20 cellular contexts compared by ENCODE assay signal in the genomic region with DNA sequence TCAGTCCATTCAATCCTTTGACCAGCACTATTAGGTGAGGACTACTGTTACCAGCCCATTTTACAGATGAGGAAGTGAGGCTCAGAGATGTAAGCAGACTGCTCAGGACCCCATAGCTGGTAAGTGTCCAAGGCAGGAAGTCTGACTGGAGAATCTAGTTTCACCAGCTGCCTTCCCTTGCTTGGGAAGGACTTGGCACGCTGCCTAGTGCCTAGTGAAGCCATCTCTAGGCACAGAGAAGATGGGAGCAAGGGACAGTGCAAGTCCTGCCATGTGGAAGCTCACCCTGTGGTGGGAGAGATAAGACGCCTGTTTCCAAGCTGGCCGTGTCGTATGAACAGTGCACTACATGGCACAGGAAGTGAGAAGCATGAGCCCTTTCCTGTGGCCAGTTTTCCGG.
DNase-seq lines count a peak whose midpoint lies in the region; ATAC-seq and TF ChIP-seq lines count a peak whose summit lies in the region.
"Had no signal": no experiment of that assay in that cellular context is flagged by ENCODE, and none has a peak within 500 bp of the region (broad histone marks: within the 10 kb centered on the region; RNA-seq: fewer than 3 reads in every experiment).

No MANE protein-coding gene starts in this region.

- H3K14ac ChIP-seq in neuronal stem cell (ENCODE audit: low read length) = no peak overlapping the region

- H3K9me3 Mint-ChIP-seq in activated naive CD8-positive, alpha-beta T cell treated with anti-CD3 and anti-CD28 coated beads, Interleukin-2, amount 50 U/mL, for 24 hours = no peaks in the 10 kb centered on the region
- H3K9me3 Mint-ChIP-seq: CD8-positive, alpha-beta T cell had no signal

- peaks cover 0 to 1% of the 10 kb centered on the region in 2 donors for H3K9me3 ChIP-seq in neuronal stem cell (replicated peaks in 1 of 2; ENCODE audit: control insufficient read depth in 2 of 2, insufficient read depth in 1 of 2, low read depth in 1 of 2, low read length in 2 of 2)
- no peaks in the 10 kb centered on the region for H3K9me3 ChIP-seq in Peyer's patch
- H3K9me3 ChIP-seq: BLaER1, MG63 had no signal

- H3K4me3 ChIP-seq in neuronal stem cell (ENCODE audit: low read length in 2 of 2) (no peak overlapping the region), Peyer's patch (no peak overlapping the region)
- H3K4me3 ChIP-seq: BLaER1, GM23248, MG63 had no signal

- peak overlapping the region; percentile 45 for H3K23ac ChIP-seq in neuronal stem cell (ENCODE audit: low read depth, low read length, poor library complexity)

- H2BK15ac ChIP-seq in neuronal stem cell (ENCODE audit: low read length) = no peak overlapping the region

- no peak overlapping the region for H3K4me3 Mint-ChIP-seq in activated naive CD8-positive, alpha-beta T cell treated with anti-CD3 and anti-CD28 coated beads, Interleukin-2, amount 50 U/mL, for 24 hours
- H3K4me3 Mint-ChIP-seq: CD8-positive, alpha-beta T cell; T-helper 17 cell had no signal

- no peaks in the 10 kb centered on the region for H3K36me3 Mint-ChIP-seq in activated naive CD8-positive, alpha-beta T cell treated with anti-CD3 and anti-CD28 coated beads, Interleukin-2, amount 50 U/mL, for 24 hours (ENCODE audit: low read depth)
- H3K36me3 Mint-ChIP-seq: CD8-positive, alpha-beta T cell had no signal

- no peak for TF ChIP-seq CTCF in Peyer's patch (IDR thresholded peaks at IDR 0.05)

- H3K9ac ChIP-seq in neuronal stem cell (ENCODE audit: low read depth, low read length, poor library complexity) = peak overlapping the region; percentile 52
- H3K9ac ChIP-seq: BLaER1, GM23248, KMS-11 had no signal

- H4K8ac ChIP-seq in neuronal stem cell (ENCODE audit: low read depth, low read length) = no peak overlapping the region

- no peak overlapping the region for H2BK12ac ChIP-seq in neuronal stem cell (ENCODE audit: low read length)

- H3K27me3 ChIP-seq in neuronal stem cell (ENCODE audit: control insufficient read depth in 3 of 3, insufficient read depth in 3 of 3, low read depth in 1 of 3, low read length in 3 of 3) = no peaks in the 10 kb centered on the region
- H3K27me3 ChIP-seq in Peyer's patch = no peaks in the 10 kb centered on the region
- H3K27me3 ChIP-seq: MG63 had no signal

- WGBS in neuronal stem cell (ENCODE audit: extremely low coverage in 2 of 2, insufficient read length in 2 of 2, insufficient replicate concordance in 1 of 2), 2 donors = no CpG with 5 or more reads among the region's 5 CpGs

- H2BK5ac ChIP-seq in neuronal stem cell (ENCODE audit: low read length) = no peak overlapping the region

- H2AK5ac ChIP-seq in neuronal stem cell (ENCODE audit: low read depth, low read length) = no peak overlapping the region

- peak overlapping the region; percentile 59 for H3K18ac ChIP-seq in neuronal stem cell (ENCODE audit: low read length)

- H3K36me3 ChIP-seq in neuronal stem cell (replicated peaks in 1 of 2; ENCODE audit: control insufficient read depth in 2 of 2, insufficient read depth in 2 of 2, low read length in 2 of 2) (no peaks in the 10 kb centered on the region), Peyer's patch (no peaks in the 10 kb centered on the region)
- H3K36me3 ChIP-seq: BLaER1, MG63 had no signal

- H4K91ac ChIP-seq in neuronal stem cell (ENCODE audit: low read depth, low read length, poor library complexity) = no peak overlapping the region

- H3K79me1 ChIP-seq in neuronal stem cell (ENCODE audit: low read depth, low read length) = no peaks in the 10 kb centered on the region

- H3K27ac ChIP-seq in neuronal stem cell (replicated peaks; ENCODE audit: low read length) = no peak overlapping the region
- H3K27ac ChIP-seq in Peyer's patch = no peak overlapping the region
- H3K27ac ChIP-seq: BLaER1, GM23248, KMS-11, RWPE1 had no signal

- H3K27ac Mint-ChIP-seq in activated naive CD8-positive, alpha-beta T cell treated with anti-CD3 and anti-CD28 coated beads, Interleukin-2, amount 50 U/mL, for 24 hours = no peak overlapping the region
- H3K27ac Mint-ChIP-seq: CD8-positive, alpha-beta T cell; T-helper 17 cell had no signal

- no peaks in the 10 kb centered on the region for H3K4me1 ChIP-seq in neuronal stem cell (ENCODE audit: control insufficient read depth in 2 of 2, insufficient read depth in 1 of 2, low read depth in 1 of 2, low read length in 2 of 2)
- no peaks in the 10 kb centered on the region for H3K4me1 ChIP-seq in Peyer's patch
- H3K4me1 ChIP-seq: BLaER1 had no signal

- no peak for TF ChIP-seq POLR2A in Peyer's patch (IDR thresholded peaks at IDR 0.05)

- no peaks in the 10 kb centered on the region for H3K27me3 Mint-ChIP-seq in activated naive CD8-positive, alpha-beta T cell treated with anti-CD3 and anti-CD28 coated beads, Interleukin-2, amount 50 U/mL, for 24 hours

- H2BK120ac ChIP-seq in neuronal stem cell (ENCODE audit: low read depth, low read length) = no peak overlapping the region

- no peak overlapping the region for H3K4me2 ChIP-seq in neuronal stem cell (ENCODE audit: insufficient read depth, low read length, poor library complexity, severe bottlenecking)
- H3K4me2 ChIP-seq: BLaER1, KMS-11 had no signal

- H2AFZ ChIP-seq in neuronal stem cell (ENCODE audit: low read length) = no peak overlapping the region
- H2AFZ ChIP-seq: GM23248 had no signal

- no peak for ATAC-seq in activated naive CD8-positive, alpha-beta T cell treated with anti-CD3 and anti-CD28 coated beads, Interleukin-2, amount 50 U/mL, for 24 hours
- ATAC-seq: CD8-positive, alpha-beta T cell; HCT116; T-helper 17 cell had no signal

- H3K4me1 Mint-ChIP-seq in activated naive CD8-positive, alpha-beta T cell treated with anti-CD3 and anti-CD28 coated beads, Interleukin-2, amount 50 U/mL, for 24 hours = no peaks in the 10 kb centered on the region

- H3K4ac ChIP-seq in neuronal stem cell (ENCODE audit: low read length) = no peak overlapping the region

- DNase-seq in NCI-H1092 (lab: John Stamatoyannopoulos, UW) (peak; percentile 2), NCI-H1092 treated with DMSO at 0.1 percent for 48 hours (lab: John Stamatoyannopoulos, UW) (no peak), HT1080 (ENCODE audit: low read depth) (peak; percentile 34), RPMI7951 (ENCODE audit: low read depth) (peak; percentile 3), neuronal stem cell (ENCODE audit: low spot score) (no peak), Peyer's patch (no peak), NCI-H2227 treated with DMSO at 0.1 percent for 48 hours (lab: John Stamatoyannopoulos, UW) (no peak)
- no peak for DNase-seq in activated naive CD8-positive, alpha-beta T cell treated with anti-CD3 and anti-CD28 coated beads, Interleukin-2, amount 50 U/mL, for 24 hours
- DNase-seq: CD8-positive, alpha-beta T cell; GM23248; MG63; NCI-H1105; NCI-H1694; NCI-H524 treated with DMSO at 0.1 percent for 48 hours; OCI-M1; T-helper 17 cell had no signal

Comparison
In these comparisons a context has a peak if more than half of its experiments do, and no peak if none do; other contexts are left out.
1. DNase-seq: peak in NCI-H1092 (single experiment), HT1080 (single experiment) and RPMI7951 (single experiment); none in NCI-H1092 treated with DMSO at 0.1 percent for 48 hours (single experiment), neuronal stem cell (single experiment), Peyer's patch (0 of 3), activated naive CD8-positive, alpha-beta T cell treated with anti-CD3 and anti-CD28 coated beads, Interleukin-2, amount 50 U/mL, for 24 hours (single experiment) and NCI-H2227 treated with DMSO at 0.1 percent for 48 hours (single experiment).